18 cellular contexts compared by ENCODE assay signal in genomic region chr12:31280183-31280582, GRCh38. TPM values are rescaled to one million over a fixed set of nuclear protein-coding genes. Genes with fewer than 3 reads are reported as not detected.
A peak's percentile ranks its signal among the peaks of the same experiment; 100 is the strongest.
DNase-seq lines count a peak whose midpoint lies in the region; ATAC-seq and TF ChIP-seq lines count a peak whose summit lies in the region.
"Had no signal": no experiment of that assay in that cellular context is flagged by ENCODE, and none has a peak within 500 bp of the region (broad histone marks: within the 10 kb centered on the region; RNA-seq: fewer than 3 reads in every experiment).

No MANE protein-coding gene starts in this region.

- peak overlapping the region; percentile 13 to 21 for H3K27ac ChIP-seq in prostate gland
- H3K27ac ChIP-seq: A549, C4-2B, RWPE1 had no signal

- TF ChIP-seq POLR2A in prostate gland (IDR thresholded peaks at IDR 0.05), result no peak

- no peaks in the 10 kb centered on the region for H3K9me3 ChIP-seq in prostate gland
- H3K9me3 ChIP-seq: A549, Caco-2 had no signal

- no peak overlapping the region for H3K4me3 Mint-ChIP-seq in activated naive CD4-positive, alpha-beta T cell treated with anti-CD3 and anti-CD28 coated beads, Interleukin-2, amount 50 U/mL, for 24 hours
- H3K4me3 Mint-ChIP-seq in effector memory CD8-positive, alpha-beta T cell, result no peak overlapping the region

- no peaks in the 10 kb centered on the region for H3K36me3 ChIP-seq in prostate gland

- H3K36me3 Mint-ChIP-seq in activated naive CD4-positive, alpha-beta T cell treated with anti-CD3 and anti-CD28 coated beads, Interleukin-2, amount 50 U/mL, for 24 hours, result peaks cover 8% of the 10 kb centered on the region
- peaks cover 46% of the 10 kb centered on the region for H3K36me3 Mint-ChIP-seq in effector memory CD8-positive, alpha-beta T cell (ENCODE audit: insufficient read depth)

- no peaks in the 10 kb centered on the region for H3K27me3 Mint-ChIP-seq in activated naive CD4-positive, alpha-beta T cell treated with anti-CD3 and anti-CD28 coated beads, Interleukin-2, amount 50 U/mL, for 24 hours
- H3K27me3 Mint-ChIP-seq in effector memory CD8-positive, alpha-beta T cell, result no peaks in the 10 kb centered on the region

- ATAC-seq in effector memory CD8-positive, alpha-beta T cell (replicated peaks), result no peak
- ATAC-seq in GM18519 (IDR thresholded peaks at IDR 0.05; ENCODE audit: low FRiP score, unreplicated experiment), result no peak
- ATAC-seq: A549, HCT116 had no signal

- DNase-seq in activated naive CD4-positive, alpha-beta T cell treated with Interleukin-2 at 50 U/mL for 16 hours, result no peak
- DNase-seq in effector memory CD8-positive, alpha-beta T cell, result no peak
- DNase-seq in prostate gland (ENCODE audit: low spot score) (no peak), mucosa of gallbladder (ENCODE audit: low spot score) (no peak), A172 (ENCODE audit: low spot score) (no peak), NCI-H1092 treated with DMSO at 0.1 percent for 48 hours (lab: John Stamatoyannopoulos, UW) (no peak)
- DNase-seq: Caco-2; IMR-90; NCI-H345; NCI-H69; NK-92 treated with Interleukin-12 subunit alpha and Interleukin-12 subunit beta, amount 100 ng/mL, for 24 hours; OCI-M1 had no signal

- no peaks in the 10 kb centered on the region for H3K4me1 ChIP-seq in prostate gland (replicated peaks)
- H3K4me1 ChIP-seq: A549, Caco-2 had no signal

- no peaks in the 10 kb centered on the region for H3K27me3 ChIP-seq in prostate gland (replicated peaks; ENCODE audit: insufficient read depth)

- H3K9me3 Mint-ChIP-seq in activated naive CD4-positive, alpha-beta T cell treated with anti-CD3 and anti-CD28 coated beads, Interleukin-2, amount 50 U/mL, for 24 hours, result no peaks in the 10 kb centered on the region
- H3K9me3 Mint-ChIP-seq in effector memory CD8-positive, alpha-beta T cell, result no peaks in the 10 kb centered on the region

- intact Hi-C loops in prostate gland (cut with DNase I), result no loop called here

- TF ChIP-seq CTCF in prostate gland (IDR thresholded peaks at IDR 0.05), result no peak

- H3K4me1 Mint-ChIP-seq in activated naive CD4-positive, alpha-beta T cell treated with anti-CD3 and anti-CD28 coated beads, Interleukin-2, amount 50 U/mL, for 24 hours, result peaks cover 4% of the 10 kb centered on the region
- no peaks in the 10 kb centered on the region for H3K4me1 Mint-ChIP-seq in effector memory CD8-positive, alpha-beta T cell (ENCODE audit: low read depth in 2 of 2)

- H3K27ac Mint-ChIP-seq in activated naive CD4-positive, alpha-beta T cell treated with anti-CD3 and anti-CD28 coated beads, Interleukin-2, amount 50 U/mL, for 24 hours, result peak overlapping the region; percentile 0
- H3K27ac Mint-ChIP-seq in effector memory CD8-positive, alpha-beta T cell, result peak overlapping the region; percentile 47 to 76

- no peak overlapping the region for H3K4me3 ChIP-seq in prostate gland
- H3K4me3 ChIP-seq: A549 had no signal

RNA-seq across cellular contexts. Expression of gene SINHCAF, which starts 45.8 kb away (rescaled TPM):
- 10 to 100 TPM; 69.1 to 74.1 TPM for total RNA-seq in prostate gland
- total RNA-seq in mucosa of gallbladder, result 73.3 TPM
- 66.4 and 92.8 TPM in 2 replicates for total RNA-seq in A172 (2014; rRNA removed; shearing (Covaris generic))
